22 cellular contexts compared by ENCODE assay signal in genomic region chr10:59505931-59506330, GRCh38.
"Had no signal": no experiment of that assay in that cellular context is flagged by ENCODE, and none has a peak within 500 bp of the region (broad histone marks: within the 10 kb centered on the region; RNA-seq: fewer than 3 reads in every experiment).

No MANE protein-coding gene starts in this region.

- H3K27ac ChIP-seq: epithelial cell of prostate, foreskin keratinocyte, gastroesophageal sphincter, heart left ventricle, hepatocyte, ovary, right lobe of liver, testis, tibial artery had no signal

- DNase-seq: effector CD8-positive, alpha-beta T cell; endodermal cell; foreskin keratinocyte; heart left ventricle; kidney; natural killer cell; occipital lobe; ovary; right lobe of liver; stimulated activated CD4-positive, alpha-beta T cell treated with anti-CD3 and anti-CD28 coated beads, Interleukin-2, amount 100 ng/mL, for 24 hours; stimulated activated CD4-positive, alpha-beta T cell treated with anti-CD3 and anti-CD28 coated beads, Interleukin-4, amount 100 ng/mL, for 4 hours; stimulated activated naive CD8-positive, alpha-beta T cell treated with anti-CD3 and anti-CD28 coated beads, Interleukin-15, Interleukin-2, amounts not matched to agents 100 U/mL and 50 U/mL, for 24 hours; substantia nigra; testis; tibial artery had no signal

- H3K36me3 ChIP-seq: gastroesophageal sphincter, heart left ventricle, ovary, right lobe of liver, tibial artery had no signal

- H3K4me3 ChIP-seq: gastroesophageal sphincter, heart left ventricle, hepatocyte, lung, ovary, right lobe of liver, testis, tibial artery had no signal

- H3K4me2 ChIP-seq: hepatocyte had no signal

- H3K4me1 ChIP-seq: foreskin keratinocyte, gastroesophageal sphincter, heart left ventricle, right lobe of liver, testis, tibial artery had no signal

- H3K9me3 ChIP-seq: gastroesophageal sphincter, heart left ventricle, ovary, right lobe of liver, testis, tibial artery had no signal

- FAIRE-seq: kidney had no signal

- H2AFZ ChIP-seq: hepatocyte had no signal

- ATAC-seq: esophagus mucosa; foreskin keratinocyte; gastroesophageal sphincter; heart left ventricle; left lobe of liver; natural killer cell; right lobe of liver; stimulated activated memory B cell treated with anti-CD40 and anti-IgM and Interleukin-4, amounts not matched to agents 10 μg/mL and 1 μg/mL and 100 μg/mL, for 72 hours; stimulated activated naive CD8-positive, alpha-beta T cell treated with anti-CD3 and anti-CD28 coated beads, Interleukin-15, Interleukin-2, amounts not matched to agents 100 U/mL and 50 U/mL, for 24 hours had no signal

- H3K79me2 ChIP-seq: hepatocyte had no signal

- H3K27me3 ChIP-seq: gastroesophageal sphincter, heart left ventricle, hepatocyte, ovary, right lobe of liver, testis, tibial artery had no signal
